Comparison of ENCODE assay signal across 30 cellular contexts in genomic region chr4:139246166-139246565, GRCh38. TPM values are rescaled to one million over a fixed set of nuclear protein-coding genes. Genes with fewer than 3 reads are reported as not detected.
DNase-seq lines count a peak whose midpoint lies in the region; ATAC-seq and TF ChIP-seq lines count a peak whose summit lies in the region.
"Had no signal": no experiment of that assay in that cellular context is flagged by ENCODE, and none has a peak within 500 bp of the region (broad histone marks: within the 10 kb centered on the region; RNA-seq: fewer than 3 reads in every experiment).

No MANE protein-coding gene starts in this region.

- H3K36me3 ChIP-seq in SK-N-SH (replicated peaks in 1 of 2; ENCODE audit: control insufficient read depth in 1 of 2, insufficient read depth in 2 of 2, low read length in 1 of 2): no peaks in the 10 kb centered on the region
- H3K36me3 ChIP-seq in RWPE2 (ENCODE audit: low read depth): no peaks in the 10 kb centered on the region
- H3K36me3 ChIP-seq in gastroesophageal sphincter: no peaks in the 10 kb centered on the region
- H3K36me3 ChIP-seq in thoracic aorta: no peaks in the 10 kb centered on the region
- H3K36me3 ChIP-seq: colonic mucosa, sigmoid colon had no signal

- H3K36me3 Mint-ChIP-seq in activated CD8-positive, alpha-beta T cell treated with anti-CD3 and anti-CD28 coated beads for 36 hours (ENCODE audit: low read depth): no peaks in the 10 kb centered on the region
- H3K36me3 Mint-ChIP-seq: CD4-positive, CD25-positive, alpha-beta regulatory T cell; naive B cell; stimulated activated effector memory CD8-positive, alpha-beta T cell treated with anti-CD3 and anti-CD28 coated beads, Interleukin-12 subunit alpha, Interleukin-12 subunit beta, amount 100 ng/mL, for 72 hours; type B pancreatic cell had no signal

- no peaks in the 10 kb centered on the region for H3K79me2 ChIP-seq in SK-N-SH (ENCODE audit: insufficient read depth)

- intact Hi-C loops in activated CD8-positive, alpha-beta T cell treated with anti-CD3 and anti-CD28 coated beads for 36 hours (cut with micrococcal nuclease): no loop called here

- H3K27me3 Mint-ChIP-seq in activated CD8-positive, alpha-beta T cell treated with anti-CD3 and anti-CD28 coated beads for 36 hours: no peaks in the 10 kb centered on the region
- H3K27me3 Mint-ChIP-seq: activated CD4-positive, alpha-beta memory T cell treated with anti-CD3 and anti-CD28 coated beads, Interleukin-2, amount 10 ng/mL, durations not matched to agents 7 days and 5 days; naive B cell; type B pancreatic cell had no signal

- H3K4me3 ChIP-seq in SK-N-SH (ENCODE audit: low read depth in 2 of 2, low read length in 1 of 2) (no peak overlapping the region), RWPE2 (ENCODE audit: severe bottlenecking) (no peak overlapping the region), gastroesophageal sphincter (no peak overlapping the region), thoracic aorta (no peak overlapping the region)
- H3K4me3 ChIP-seq: colonic mucosa, sigmoid colon had no signal

- CTCF ChIA-PET in SK-N-SH (lab: Yijun Ruan, JAX): interaction anchor here (0.6 to 1.2 kb wide), 2 partner anchors 14 to 49 kb away, joined by 3 read pairs; no protein-coding TSS in a partner anchor
- CTCF ChIA-PET in activated CD8-positive, alpha-beta T cell treated with anti-CD3 and anti-CD28 coated beads for 36 hours (lab: Charles Lee): interaction anchor here (0.8 to 1.0 kb wide), 2 partner anchors 10 to 49 kb away, joined by 3 read pairs; no protein-coding TSS in a partner anchor

- TF ChIP-seq EP300 in SK-N-SH (IDR thresholded peaks at IDR 0.05; ENCODE audit: borderline replicate concordance in 1 of 2, low read depth in 1 of 2, low read length in 1 of 2) (no peak), gastroesophageal sphincter (IDR thresholded peaks at IDR 0.05) (no peak)

- ATAC-seq in SK-N-SH treated with all-trans-retinoic acid at 6 μM for 48 hours: no peak
- no peak for ATAC-seq in RWPE2 (ENCODE audit: low read depth)
- ATAC-seq in gastroesophageal sphincter: no peak
- ATAC-seq in thoracic aorta (ENCODE audit: insufficient number of reproducible peaks, low FRiP score, low read depth): no peak
- ATAC-seq in HG03354 (IDR thresholded peaks at IDR 0.05; ENCODE audit: poor library complexity, severe bottlenecking, unreplicated experiment): no peak
- ATAC-seq in HG02970 (IDR thresholded peaks at IDR 0.05; ENCODE audit: low FRiP score, unreplicated experiment): no peak
- ATAC-seq in activated CD8-positive, alpha-beta T cell treated with anti-CD3 and anti-CD28 coated beads for 36 hours: no peak
- ATAC-seq: left ventricle myocardium superior; stimulated activated effector memory CD8-positive, alpha-beta T cell treated with anti-CD3 and anti-CD28 coated beads, Interleukin-12 subunit alpha, Interleukin-12 subunit beta, amount 100 ng/mL, for 72 hours had no signal

- no peak overlapping the region for H3K27ac Mint-ChIP-seq in activated CD8-positive, alpha-beta T cell treated with anti-CD3 and anti-CD28 coated beads for 36 hours
- H3K27ac Mint-ChIP-seq: activated CD4-positive, alpha-beta memory T cell treated with anti-CD3 and anti-CD28 coated beads, Interleukin-2, amount 10 ng/mL, durations not matched to agents 7 days and 5 days; CD4-positive, CD25-positive, alpha-beta regulatory T cell; naive B cell; stimulated activated effector memory CD8-positive, alpha-beta T cell treated with anti-CD3 and anti-CD28 coated beads, Interleukin-12 subunit alpha, Interleukin-12 subunit beta, amount 100 ng/mL, for 72 hours; type B pancreatic cell had no signal

- no peak overlapping the region for H3K9ac ChIP-seq in SK-N-SH

- no peaks in the 10 kb centered on the region for H3K9me3 Mint-ChIP-seq in activated CD8-positive, alpha-beta T cell treated with anti-CD3 and anti-CD28 coated beads for 36 hours
- H3K9me3 Mint-ChIP-seq: activated CD4-positive, alpha-beta memory T cell treated with anti-CD3 and anti-CD28 coated beads, Interleukin-2, amount 10 ng/mL, durations not matched to agents 7 days and 5 days; CD4-positive, CD25-positive, alpha-beta regulatory T cell; naive B cell; stimulated activated effector memory CD8-positive, alpha-beta T cell treated with anti-CD3 and anti-CD28 coated beads, Interleukin-12 subunit alpha, Interleukin-12 subunit beta, amount 100 ng/mL, for 72 hours; type B pancreatic cell had no signal

- no peaks in the 10 kb centered on the region for H3K9me2 ChIP-seq in SK-N-SH

- no peak for TF ChIP-seq CTCF in SK-N-SH (IDR thresholded peaks at IDR 0.05)
- no peak for TF ChIP-seq CTCF in RWPE2 (IDR thresholded peaks at IDR 0.05; ENCODE audit: poor library complexity, severe bottlenecking)
- TF ChIP-seq CTCF in gastroesophageal sphincter (IDR thresholded peaks at IDR 0.05): no peak
- TF ChIP-seq CTCF in thoracic aorta (IDR thresholded peaks at IDR 0.05): no peak
- TF ChIP-seq CTCF in activated CD8-positive, alpha-beta T cell treated with anti-CD3 and anti-CD28 coated beads for 36 hours (IDR thresholded peaks at IDR 0.05): no peak

- peak overlapping the region; percentile 0 to 96; a peak in 3 of 4 replicates for H3K27ac ChIP-seq in SK-N-SH (ENCODE audit: low read depth in 2 of 2, low read length in 1 of 2)
- peak overlapping the region; percentile 89 for H3K27ac ChIP-seq in RWPE2 (ENCODE audit: poor library complexity, severe bottlenecking)
- H3K27ac ChIP-seq in gastroesophageal sphincter: peak overlapping the region in 3 of 4 donors; percentile 0 to 36 (median 23)
- H3K27ac ChIP-seq in thoracic aorta: peak overlapping the region; percentile 57 to 74
- H3K27ac ChIP-seq: 22Rv1, colonic mucosa, epithelial cell of prostate had no signal

- peaks cover 52% of the 10 kb centered on the region for H3F3A ChIP-seq in SK-N-SH (replicated peaks; ENCODE audit: insufficient read depth)

- H3K4me1 Mint-ChIP-seq in activated CD8-positive, alpha-beta T cell treated with anti-CD3 and anti-CD28 coated beads for 36 hours (ENCODE audit: low read depth): no peaks in the 10 kb centered on the region
- H3K4me1 Mint-ChIP-seq: activated CD4-positive, alpha-beta memory T cell treated with anti-CD3 and anti-CD28 coated beads, Interleukin-2, amount 10 ng/mL, durations not matched to agents 7 days and 5 days; CD4-positive, CD25-positive, alpha-beta regulatory T cell; naive B cell; stimulated activated effector memory CD8-positive, alpha-beta T cell treated with anti-CD3 and anti-CD28 coated beads, Interleukin-12 subunit alpha, Interleukin-12 subunit beta, amount 100 ng/mL, for 72 hours had no signal

- H3K4me3 Mint-ChIP-seq in activated CD8-positive, alpha-beta T cell treated with anti-CD3 and anti-CD28 coated beads for 36 hours: no peak overlapping the region
- H3K4me3 Mint-ChIP-seq: activated CD4-positive, alpha-beta memory T cell treated with anti-CD3 and anti-CD28 coated beads, Interleukin-2, amount 10 ng/mL, durations not matched to agents 7 days and 5 days; CD4-positive, CD25-positive, alpha-beta regulatory T cell; naive B cell; stimulated activated effector memory CD8-positive, alpha-beta T cell treated with anti-CD3 and anti-CD28 coated beads, Interleukin-12 subunit alpha, Interleukin-12 subunit beta, amount 100 ng/mL, for 72 hours; type B pancreatic cell had no signal

- 96% methylated on average over 3 of the region's 3 CpGs for WGBS in SK-N-SH (ENCODE audit: low lambda C conversion rate)
- WGBS in gastroesophageal sphincter (ENCODE audit: low coverage in 1 of 2), 2 donors: 54% methylated on average over 3 of the region's 3 CpGs; no CpG with 5 or more reads in 1 of the 2 donors

- H3K9me3 ChIP-seq in SK-N-SH (no peaks in the 10 kb centered on the region), RWPE2 (ENCODE audit: severe bottlenecking) (no peaks in the 10 kb centered on the region), gastroesophageal sphincter (no peaks in the 10 kb centered on the region), thoracic aorta (no peaks in the 10 kb centered on the region)
- H3K9me3 ChIP-seq: colonic mucosa, sigmoid colon had no signal

- no peak for TF ChIP-seq POLR2A in gastroesophageal sphincter (IDR thresholded peaks at IDR 0.05)

- H2AFZ ChIP-seq in SK-N-SH (ENCODE audit: low read depth): peak overlapping the region; percentile 42

- TF ChIP-seq RAD21 in SK-N-SH (IDR thresholded peaks at IDR 0.05; ENCODE audit: low read length): no peak

- POLR2A ChIA-PET in SK-N-SH (lab: Yijun Ruan, JAX): interaction anchor here (0.6 kb wide), 1 partner anchor 20 kb away, joined by 3 read pairs; no protein-coding TSS in a partner anchor
- POLR2A ChIA-PET in activated CD8-positive, alpha-beta T cell treated with anti-CD3 and anti-CD28 coated beads for 36 hours (lab: Charles Lee): no interaction called here

- peaks cover 7 to 39% of the 10 kb centered on the region in 2 experiments for H3K4me1 ChIP-seq in SK-N-SH (ENCODE audit: control insufficient read depth in 1 of 2, insufficient read depth in 2 of 2, low read depth in 1 of 2, low read length in 1 of 2)
- peaks cover 36% of the 10 kb centered on the region for H3K4me1 ChIP-seq in RWPE2 (ENCODE audit: insufficient read depth, poor library complexity, severe bottlenecking)
- H3K4me1 ChIP-seq in gastroesophageal sphincter: peaks cover 0 to 5% (median 0%) of the 10 kb centered on the region in 3 donors
- H3K4me1 ChIP-seq in thoracic aorta (ENCODE audit: control insufficient read depth in 1 of 2, low read depth in 2 of 2): peaks cover 38 to 57% of the 10 kb centered on the region in 2 donors
- H3K4me1 ChIP-seq: colonic mucosa had no signal

- DNase-seq in SK-N-SH (no peak), RWPE2 (ENCODE audit: low spot score) (no peak), thoracic aorta (ENCODE audit: low spot score) (no peak)
- no peak for DNase-seq in activated CD8-positive, alpha-beta T cell treated with anti-CD3 and anti-CD28 coated beads for 36 hours
- DNase-seq: activated CD4-positive, alpha-beta memory T cell treated with anti-CD3 and anti-CD28 coated beads, Interleukin-2, amount 10 ng/mL, durations not matched to agents 7 days and 5 days; activated CD8-positive, alpha-beta memory T cell treated with anti-CD3 and anti-CD28 coated beads, Interleukin-2, amount 50 U/mL, for 48 hours; activated naive CD4-positive, alpha-beta T cell treated with anti-CD3 and anti-CD28 coated beads, Interleukin-2, amount 50 U/mL, for 16 hours; Calu3; CD4-positive, CD25-positive, alpha-beta regulatory T cell; colonic mucosa; DMS79 treated with DMSO at 0.1 percent for 48 hours; effector memory CD4-positive, alpha-beta T cell; islet precursor cell; left ventricle myocardium superior; naive B cell; NCI-H1092; NCI-H1694; occipital lobe; OCI-M1; sigmoid colon; T-helper 2 cell had no signal

- H3K27me3 ChIP-seq in SK-N-SH (ENCODE audit: insufficient read depth) (no peaks in the 10 kb centered on the region), RWPE2 (ENCODE audit: insufficient read depth, poor library complexity, severe bottlenecking) (no peaks in the 10 kb centered on the region), gastroesophageal sphincter (no peaks in the 10 kb centered on the region), thoracic aorta (replicated peaks; ENCODE audit: insufficient read depth) (no peaks in the 10 kb centered on the region)
- H3K27me3 ChIP-seq: colonic mucosa, sigmoid colon had no signal

- H3K4me2 ChIP-seq in SK-N-SH: no peak overlapping the region

- H4K20me1 ChIP-seq in SK-N-SH (ENCODE audit: insufficient read depth): no peaks in the 10 kb centered on the region

RNA-seq across cellular contexts. Expression of gene MGARP, which starts 33.9 kb away (rescaled TPM):
- polyA plus RNA-seq in SK-N-SH (2012; rRNA removed): 20.3 and 22.9 TPM in 2 replicates
- 26.7 and 33.6 TPM in 2 replicates for polyA plus RNA-seq in SK-N-SH (2012; cell fraction: cytosol; rRNA removed)
- 4.5 and 7.4 TPM in 2 replicates for polyA plus RNA-seq in SK-N-SH (2012; cell fraction: nucleus; rRNA removed)
- total RNA-seq in gastroesophageal sphincter (1 to 10 TPM in 3 of 4 donors, under 1 TPM in 1; 0.94 to 6.5 (median 1.7) TPM), thoracic aorta (1 to 10 TPM; 4.2 to 8.9 TPM)
- under 1 TPM; 0.22 to 0.32 TPM for total RNA-seq in activated CD8-positive, alpha-beta T cell treated with anti-CD3 and anti-CD28 coated beads for 36 hours
- total RNA-seq: activated CD4-positive, alpha-beta memory T cell treated with anti-CD3 and anti-CD28 coated beads, Interleukin-2, amount 10 ng/mL, durations not matched to agents 7 days and 5 days; Calu3; HT-29 had no signal

RNA-seq across cellular contexts. Expression of gene NAA15, which starts 55.1 kb away (rescaled TPM):
- 7.1 and 7.8 TPM in 2 replicates for polyA plus RNA-seq in SK-N-SH (2012; rRNA removed)
- 9.9 and 12.4 TPM in 2 replicates for polyA plus RNA-seq in SK-N-SH (2012; cell fraction: cytosol; rRNA removed)
- polyA plus RNA-seq in SK-N-SH (2012; cell fraction: nucleus; rRNA removed): 4.2 and 8.4 TPM in 2 replicates
- total RNA-seq in gastroesophageal sphincter (10 to 100 TPM; 23.9 to 34.1 (median 32.2) TPM), thoracic aorta (10 to 100 TPM; 24.4 to 41.0 TPM)
- 100 to 1,000 TPM; 113 to 114 TPM for total RNA-seq in activated CD8-positive, alpha-beta T cell treated with anti-CD3 and anti-CD28 coated beads for 36 hours

RNA-seq across cellular contexts. Expression of gene NDUFC1, which starts 56.1 kb away (rescaled TPM):
- polyA plus RNA-seq in SK-N-SH (2012; rRNA removed): 75.9 and 101 TPM in 2 replicates
- 95.9 and 108 TPM in 2 replicates for polyA plus RNA-seq in SK-N-SH (2012; cell fraction: cytosol; rRNA removed)
- polyA plus RNA-seq in SK-N-SH (2012; cell fraction: nucleus; rRNA removed): 34.3 and 43.0 TPM in 2 replicates
- total RNA-seq in gastroesophageal sphincter (10 to 100 TPM; 31.0 to 61.0 (median 48.4) TPM), thoracic aorta (10 to 100 TPM; 12.3 to 16.4 TPM)
- 10 to 100 TPM; 56.2 to 60.6 TPM for total RNA-seq in activated CD8-positive, alpha-beta T cell treated with anti-CD3 and anti-CD28 coated beads for 36 hours

Comparison
In these comparisons a context has a peak if more than half of its experiments do, and no peak if none do; other contexts are left out.
1. H3K27ac ChIP-seq: peak in every context shown above with its lines; median percentile 89 in RWPE2; 66 in thoracic aorta; 48 in SK-N-SH; 23 in gastroesophageal sphincter.